Comparison of ENCODE assay signal across 32 cellular contexts in the genomic region with DNA sequence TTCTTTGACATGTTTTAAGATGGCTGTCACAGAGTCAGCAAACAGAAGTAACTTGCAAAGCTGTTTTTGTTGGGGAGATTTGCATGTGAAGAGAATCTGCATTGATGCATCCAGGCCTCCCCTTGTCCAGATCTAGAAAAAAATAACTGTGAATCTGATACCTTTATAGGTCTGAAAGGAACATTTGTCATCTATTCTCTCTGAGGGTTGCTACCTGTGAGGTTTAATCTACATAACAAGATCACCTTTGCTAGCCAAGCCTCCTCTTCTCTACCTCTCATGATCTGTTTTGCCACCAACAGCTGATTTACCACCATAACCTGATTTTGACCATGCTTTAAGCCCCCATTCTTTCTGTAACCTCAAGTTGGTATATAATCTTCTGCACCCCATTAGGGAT. TPM values are rescaled to one million over a fixed set of nuclear protein-coding genes. Genes with fewer than 3 reads are reported as not detected.
"Had no signal": no experiment of that assay in that cellular context is flagged by ENCODE, and none has a peak within 500 bp of the region (broad histone marks: within the 10 kb centered on the region; RNA-seq: fewer than 3 reads in every experiment).

No MANE protein-coding gene starts in this region.

- ATAC-seq: natural killer cell treated with Interleukin-12 subunit alpha and Interleukin-12 subunit beta and Interleukin-15 and Interleukin-18, amount 100 ng/mL, for 72 hours; pancreas; right lobe of liver; stimulated activated effector memory CD8-positive, alpha-beta T cell treated with anti-CD3 and anti-CD28 coated beads, Interleukin-12 subunit alpha, Interleukin-12 subunit beta, amount 100 ng/mL, for 72 hours; stimulated activated naive B cell treated with anti-CD40 and anti-IgM and Interleukin-4, amounts not matched to agents 10 μg/mL and 1 μg/mL and 100 μg/mL, for 72 hours had no signal

- H3K27ac ChIP-seq: neutrophil, pancreas, prostate gland, right atrium auricular region, right lobe of liver, sigmoid colon, stomach, thoracic aorta, thyroid gland, tibial nerve, upper lobe of left lung, vagina had no signal

- H3K27ac Mint-ChIP-seq: natural killer cell treated with Interleukin-12 subunit alpha and Interleukin-12 subunit beta and Interleukin-15 and Interleukin-18, amount 100 ng/mL, for 72 hours; nephron progenitor cell; stimulated activated effector memory CD8-positive, alpha-beta T cell treated with anti-CD3 and anti-CD28 coated beads, Interleukin-12 subunit alpha, Interleukin-12 subunit beta, amount 100 ng/mL, for 72 hours; stimulated activated naive B cell treated with anti-CD40 and anti-IgM and Interleukin-4, amounts not matched to agents 10 μg/mL and 1 μg/mL and 100 μg/mL, for 72 hours; stimulated activated naive CD8-positive, alpha-beta T cell treated with anti-CD3 and anti-CD28 coated beads, Interleukin-15, Interleukin-2, amounts not matched to agents 100 ng/mL and 50 ng/mL, for 24 hours had no signal

- H3K36me3 ChIP-seq: neutrophil, pancreas, prostate gland, right atrium auricular region, right lobe of liver, sigmoid colon, stomach, thoracic aorta, thyroid gland, tibial nerve, upper lobe of left lung, vagina had no signal

- H3K27me3 Mint-ChIP-seq: natural killer cell treated with Interleukin-12 subunit alpha and Interleukin-12 subunit beta and Interleukin-15 and Interleukin-18, amount 100 ng/mL, for 72 hours; stimulated activated naive B cell treated with anti-CD40 and anti-IgM and Interleukin-4, amounts not matched to agents 10 μg/mL and 1 μg/mL and 100 μg/mL, for 72 hours; stimulated activated naive CD8-positive, alpha-beta T cell treated with anti-CD3 and anti-CD28 coated beads, Interleukin-15, Interleukin-2, amounts not matched to agents 100 ng/mL and 50 ng/mL, for 24 hours had no signal

- H3K4me3 ChIP-seq: pancreas, prostate gland, right atrium auricular region, right lobe of liver, sigmoid colon, stomach, thoracic aorta, thyroid gland, tibial nerve, upper lobe of left lung, vagina had no signal

- H3K9me3 Mint-ChIP-seq: nephron progenitor cell; stimulated activated naive CD8-positive, alpha-beta T cell treated with anti-CD3 and anti-CD28 coated beads, Interleukin-15, Interleukin-2, amounts not matched to agents 100 ng/mL and 50 ng/mL, for 24 hours had no signal

- H3K4me1 ChIP-seq: pancreas, prostate gland, right atrium auricular region, sigmoid colon, stomach, thyroid gland, tibial nerve, upper lobe of left lung, vagina had no signal

- H3K4me1 Mint-ChIP-seq: nephron progenitor cell; neural crest cell; stimulated activated effector memory CD8-positive, alpha-beta T cell treated with anti-CD3 and anti-CD28 coated beads, Interleukin-12 subunit alpha, Interleukin-12 subunit beta, amount 100 ng/mL, for 72 hours; stimulated activated naive B cell treated with anti-CD40 and anti-IgM and Interleukin-4, amounts not matched to agents 10 μg/mL and 1 μg/mL and 100 μg/mL, for 72 hours had no signal

- DNase-seq: nephron progenitor cell; nucleus accumbens; pancreas; retina; right lobe of liver; sigmoid colon; small intestine; stimulated activated CD4-positive, alpha-beta T cell treated with anti-CD3 and anti-CD28 coated beads, Interleukin-15, amount 100 ng/mL, for 24 hours; stimulated activated CD4-positive, alpha-beta T cell treated with anti-CD3 and anti-CD28 coated beads, Interleukin-2, amount 100 ng/mL, for 24 hours; stimulated activated CD4-positive, alpha-beta T cell treated with anti-CD3 and anti-CD28 coated beads, Interleukin-2, amount 100 ng/mL, for 48 hours; stimulated activated CD4-positive, alpha-beta T cell treated with anti-CD3 and anti-CD28 coated beads, Interleukin-4, amount 100 ng/mL, for 24 hours; stimulated activated naive B cell treated with anti-CD40 and anti-IgM and Interleukin-4, amounts not matched to agents 10 μg/mL and 1 μg/mL and 100 μg/mL, for 72 hours; stimulated activated naive CD4-positive, alpha-beta T cell treated with Interleukin-2 at 50 U/mL for 16 hours; stomach; thyroid gland; trophoblast cell; upper lobe of left lung had no signal

- H3K27me3 ChIP-seq: neutrophil, pancreas, right atrium auricular region, right lobe of liver, sigmoid colon, stomach, thyroid gland, tibial nerve, upper lobe of left lung, vagina had no signal

- H3K9me3 ChIP-seq: neutrophil, pancreas, prostate gland, right atrium auricular region, right lobe of liver, sigmoid colon, stomach, thoracic aorta, thyroid gland, tibial nerve, upper lobe of left lung, vagina had no signal

- H3K36me3 Mint-ChIP-seq: natural killer cell treated with Interleukin-12 subunit alpha and Interleukin-12 subunit beta and Interleukin-15 and Interleukin-18, amount 100 ng/mL, for 72 hours; stimulated activated effector memory CD8-positive, alpha-beta T cell treated with anti-CD3 and anti-CD28 coated beads, Interleukin-12 subunit alpha, Interleukin-12 subunit beta, amount 100 ng/mL, for 72 hours; stimulated activated naive B cell treated with anti-CD40 and anti-IgM and Interleukin-4, amounts not matched to agents 10 μg/mL and 1 μg/mL and 100 μg/mL, for 72 hours had no signal

- H3K4me3 Mint-ChIP-seq: natural killer cell treated with Interleukin-12 subunit alpha and Interleukin-12 subunit beta and Interleukin-15 and Interleukin-18, amount 100 ng/mL, for 72 hours; nephron progenitor cell; neural crest cell; stimulated activated effector memory CD8-positive, alpha-beta T cell treated with anti-CD3 and anti-CD28 coated beads, Interleukin-12 subunit alpha, Interleukin-12 subunit beta, amount 100 ng/mL, for 72 hours; stimulated activated naive B cell treated with anti-CD40 and anti-IgM and Interleukin-4, amounts not matched to agents 10 μg/mL and 1 μg/mL and 100 μg/mL, for 72 hours; stimulated activated naive CD8-positive, alpha-beta T cell treated with anti-CD3 and anti-CD28 coated beads, Interleukin-15, Interleukin-2, amounts not matched to agents 100 ng/mL and 50 ng/mL, for 24 hours had no signal

RNA-seq across cellular contexts. Expression of a gene that starts 47.2 kb away (rescaled TPM):
- total RNA-seq: natural killer cell treated with Interleukin-12 subunit alpha and Interleukin-12 subunit beta and Interleukin-15 and Interleukin-18, amount 100 ng/mL, for 72 hours; omental fat pad; posterior vena cava; prostate gland; pulmonary artery endothelial cell; skeletal muscle tissue; subcutaneous adipose tissue; thyroid gland; upper lobe of left lung; vagina had no signal
- polyA plus RNA-seq: pancreas, stomach had no signal
